17 cellular contexts compared by ENCODE assay signal in the genomic region with DNA sequence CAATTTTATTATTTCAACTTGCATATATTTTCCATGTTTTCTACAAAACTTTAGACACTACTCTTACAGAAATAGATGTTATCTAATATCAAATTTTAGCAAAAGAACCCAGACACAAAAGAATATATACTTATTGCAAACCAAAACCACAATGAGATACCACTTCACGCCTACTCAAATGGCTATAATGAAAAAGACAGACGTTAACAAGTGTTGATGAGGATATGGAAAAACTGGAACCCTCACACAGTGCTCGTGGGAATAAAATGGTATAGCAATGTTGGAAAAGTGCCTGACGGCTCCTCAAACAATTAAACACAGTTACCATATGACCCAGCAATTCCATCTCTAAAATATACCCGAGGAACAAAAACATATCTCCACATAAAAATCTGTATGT.
"Had no signal": no experiment of that assay in that cellular context is flagged by ENCODE, and none has a peak within 500 bp of the region (broad histone marks: within the 10 kb centered on the region; RNA-seq: fewer than 3 reads in every experiment).

No MANE protein-coding gene starts in this region.

- H3K27ac ChIP-seq: hepatocyte, neutrophil, psoas muscle had no signal

- H3K27me3 ChIP-seq: dorsolateral prefrontal cortex, hepatocyte, neutrophil, stomach had no signal

- ATAC-seq: mucosa of descending colon; naive thymus-derived CD8-positive, alpha-beta T cell; psoas muscle; sciatic nerve had no signal

- H3K4me3 ChIP-seq: dorsolateral prefrontal cortex, hepatocyte, mucosa of descending colon, psoas muscle, skin epidermis, stomach, thoracic aorta had no signal

- H3K36me3 ChIP-seq: neutrophil, stomach, thoracic aorta had no signal

- DNase-seq: cortex of kidney; dorsolateral prefrontal cortex; effector CD8-positive, alpha-beta T cell; kidney glomerular epithelial cell; mucosa of descending colon; naive thymus-derived CD8-positive, alpha-beta T cell; psoas muscle; stimulated activated CD4-positive, alpha-beta T cell treated with anti-CD3 and anti-CD28 coated beads, Interleukin-2, amount 100 ng/mL, for 24 hours; stimulated activated naive CD4-positive, alpha-beta T cell; stomach; substantia nigra; trophoblast cell had no signal

- H3K9me3 ChIP-seq: mucosa of descending colon, neutrophil, psoas muscle, stomach, thoracic aorta had no signal
